ENCODE assay signal across 1 cellular context in genomic region chr10:74746813-74747212, GRCh38.
TF ChIP-seq lines count a peak whose summit lies in the region.

No MANE protein-coding gene starts in this region.

TF ChIP-seq in K562, 482 proteins besides CTCF, POLR2A, EP300 and RAD21 (continued from another document):
- no peak for TF ChIP-seq DLX4 (CRISPR knock-in tag; IDR thresholded peaks at IDR 0.05)
- TF ChIP-seq MCM2 (IDR thresholded peaks at IDR 0.05; ENCODE audit: low read depth): no peak
